Comparison of ENCODE assay signal across 16 cellular contexts in the genomic region with DNA sequence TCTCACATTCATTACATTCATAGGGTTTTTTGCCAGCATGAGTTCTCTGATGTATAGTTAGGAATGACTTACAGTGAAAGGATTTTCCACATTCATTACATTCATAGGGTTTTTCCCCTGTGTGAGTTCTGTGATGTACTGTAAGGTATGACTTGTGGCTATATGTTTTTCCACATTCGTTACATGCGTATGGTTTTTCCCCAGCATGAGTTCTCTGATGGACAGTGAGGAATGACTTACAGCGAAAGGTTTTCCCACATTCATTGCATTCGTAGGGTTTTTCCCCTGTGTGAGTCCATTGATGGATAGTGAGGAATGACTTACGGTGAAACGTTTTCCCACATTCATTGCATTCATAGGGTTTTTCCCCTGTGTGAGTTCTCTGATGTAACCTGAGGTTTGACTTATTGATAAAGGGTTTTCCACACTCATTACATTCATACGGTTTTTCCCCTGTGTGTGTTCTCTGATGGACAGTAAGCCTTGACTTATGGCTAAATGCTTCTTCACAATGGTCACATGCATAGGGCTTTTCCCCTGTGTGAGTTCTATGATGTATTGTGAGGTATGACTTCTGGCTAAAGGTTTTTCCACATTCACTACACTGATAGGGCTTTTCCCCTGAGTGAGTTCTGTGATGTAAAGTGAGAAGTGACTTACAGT. TPM values are rescaled to one million over a fixed set of nuclear protein-coding genes. Genes with fewer than 3 reads are reported as not detected.
DNase-seq lines count a peak whose midpoint lies in the region; ATAC-seq and TF ChIP-seq lines count a peak whose summit lies in the region.
"Had no signal": no experiment of that assay in that cellular context is flagged by ENCODE, and none has a peak within 500 bp of the region (broad histone marks: within the 10 kb centered on the region; RNA-seq: fewer than 3 reads in every experiment).

No MANE protein-coding gene starts in this region.

- WGBS in mammary epithelial cell (ENCODE audit: low coverage, missing lambda C conversion rate): 84% methylated on average over 7 of the region's 7 CpGs

- H3K27me3 ChIP-seq in HUES48 (ENCODE audit: control insufficient read depth, insufficient read depth, low read length): no peaks in the 10 kb centered on the region
- no peaks in the 10 kb centered on the region for H3K27me3 ChIP-seq in mammary epithelial cell (ENCODE audit: insufficient read depth, low read length)
- H3K27me3 ChIP-seq: adrenal gland, BLaER1, upper lobe of left lung had no signal

- no peak for ATAC-seq in stimulated activated naive B cell treated with anti-CD40 and anti-IgM and Interleukin-4, amounts not matched to agents 10 μg/mL and 1 μg/mL and 100 μg/mL, for 72 hours (replicated peaks)
- no peak for ATAC-seq in GM18517 (IDR thresholded peaks at IDR 0.05; ENCODE audit: unreplicated experiment)

- in situ Hi-C loops in mammary epithelial cell (cut with MboI; ENCODE audit: low sequenced_read_pairs in 2 of 2): no loop called here

- no peak overlapping the region for H3K4me3 Mint-ChIP-seq in stimulated activated naive B cell treated with anti-CD40 and anti-IgM and Interleukin-4, amounts not matched to agents 10 μg/mL and 1 μg/mL and 100 μg/mL, for 72 hours
- no peak overlapping the region for H3K4me3 Mint-ChIP-seq in nephron progenitor cell

- no peaks in the 10 kb centered on the region for H3K27me3 Mint-ChIP-seq in stimulated activated naive B cell treated with anti-CD40 and anti-IgM and Interleukin-4, amounts not matched to agents 10 μg/mL and 1 μg/mL and 100 μg/mL, for 72 hours
- no peaks in the 10 kb centered on the region for H3K27me3 Mint-ChIP-seq in nephron progenitor cell (ENCODE audit: low read depth, poor library complexity)

- CTCF ChIA-PET in mammary epithelial cell (lab: Charles Lee; ENCODE audit: low non-redundant PET): no interaction called here

- BruUV-seq in mammary epithelial cell (replicated peaks; lab: Mats Ljungman, UMichigan): no TSS peak

- dilution Hi-C loops in mammary epithelial cell (cut with HindIII; ENCODE audit: low sequenced_read_pairs): no loop called here

- H3K4me2 ChIP-seq in mammary epithelial cell (ENCODE audit: insufficient read depth, low read depth, low read length): no peak overlapping the region
- H3K4me2 ChIP-seq: BLaER1 had no signal

- intact Hi-C loops in mammary epithelial cell (cut with micrococcal nuclease): no loop called here

- H3K79me2 ChIP-seq in mammary epithelial cell (ENCODE audit: insufficient read depth, low read length): no peaks in the 10 kb centered on the region

- peaks cover 34 to 42% of the 10 kb centered on the region in 2 donors for H3K9me3 Mint-ChIP-seq in stimulated activated naive B cell treated with anti-CD40 and anti-IgM and Interleukin-4, amounts not matched to agents 10 μg/mL and 1 μg/mL and 100 μg/mL, for 72 hours
- peaks cover 99% of the 10 kb centered on the region for H3K9me3 Mint-ChIP-seq in nephron progenitor cell

- H3K27ac Mint-ChIP-seq in stimulated activated naive B cell treated with anti-CD40 and anti-IgM and Interleukin-4, amounts not matched to agents 10 μg/mL and 1 μg/mL and 100 μg/mL, for 72 hours: peak overlapping the region; percentile 47
- no peak overlapping the region for H3K27ac Mint-ChIP-seq in nephron progenitor cell

- no peaks in the 10 kb centered on the region for H4K20me1 ChIP-seq in mammary epithelial cell (ENCODE audit: insufficient read depth, low read length)
- H4K20me1 ChIP-seq: BLaER1 had no signal

- H3K27ac ChIP-seq in HUES48 (ENCODE audit: low read depth, low read length): no peak overlapping the region
- no peak overlapping the region for H3K27ac ChIP-seq in mammary epithelial cell (ENCODE audit: insufficient read depth, low read depth, low read length)
- H3K27ac ChIP-seq: adrenal gland, BLaER1, skin epidermis, upper lobe of left lung had no signal

- no peaks in the 10 kb centered on the region for H3K4me1 ChIP-seq in HUES48 (ENCODE audit: control insufficient read depth, insufficient read depth, low read length)
- no peaks in the 10 kb centered on the region for H3K4me1 ChIP-seq in mammary epithelial cell (ENCODE audit: insufficient read depth, low read length)
- H3K4me1 ChIP-seq: adrenal gland, BLaER1, upper lobe of left lung had no signal

- H3K4me3 ChIP-seq in HUES48 (ENCODE audit: low read depth, low read length) (0 out of 2 replicates have a peak overlapping the region, but pooled peaks have one; percentile 15), mammary epithelial cell (replicated peaks in 1 of 3; ENCODE audit: insufficient read depth in 1 of 3, low read depth in 2 of 3, low read length in 3 of 3) (no peak overlapping the region), fibroblast of the aortic adventitia (ENCODE audit: low read depth, low read length) (no peak overlapping the region)
- H3K4me3 ChIP-seq: BLaER1, skin epidermis, upper lobe of left lung had no signal

- peaks cover 74 to 86% of the 10 kb centered on the region in 2 donors for H3K36me3 Mint-ChIP-seq in stimulated activated naive B cell treated with anti-CD40 and anti-IgM and Interleukin-4, amounts not matched to agents 10 μg/mL and 1 μg/mL and 100 μg/mL, for 72 hours
- peaks cover 89% of the 10 kb centered on the region for H3K36me3 Mint-ChIP-seq in nephron progenitor cell (ENCODE audit: low read depth)

- no peaks in the 10 kb centered on the region for H3K4me1 Mint-ChIP-seq in stimulated activated naive B cell treated with anti-CD40 and anti-IgM and Interleukin-4, amounts not matched to agents 10 μg/mL and 1 μg/mL and 100 μg/mL, for 72 hours
- H3K4me1 Mint-ChIP-seq in nephron progenitor cell: no peaks in the 10 kb centered on the region

- H3K36me3 ChIP-seq in HUES48 (ENCODE audit: control insufficient read depth, insufficient read depth, low read length) (peaks cover 44% of the 10 kb centered on the region), mammary epithelial cell (ENCODE audit: insufficient read depth, low read length) (peaks cover 3% of the 10 kb centered on the region)
- H3K36me3 ChIP-seq: adrenal gland had no signal

- H3K9me3 ChIP-seq in HUES48 (ENCODE audit: control insufficient read depth, insufficient read depth, low read length) (peaks cover 85% of the 10 kb centered on the region), mammary epithelial cell (replicated peaks; ENCODE audit: insufficient read depth, low read length) (peaks cover 63% of the 10 kb centered on the region)

- TF ChIP-seq CTCF in mammary epithelial cell (conservative IDR thresholded peaks at IDR 0.05 in 1 of 2, IDR thresholded peaks at IDR 0.05 in 1 of 2; ENCODE audit: extremely low read depth in 1 of 2, insufficient read depth in 1 of 2, low read depth in 1 of 2, low read length in 2 of 2): no peak
- TF ChIP-seq CTCF in fibroblast of the aortic adventitia (IDR thresholded peaks at IDR 0.05; ENCODE audit: insufficient read depth, low read length): no peak
- no peak for TF ChIP-seq CTCF in nephron progenitor cell (IDR thresholded peaks at IDR 0.05)

- H3K9ac ChIP-seq in HUES48 (ENCODE audit: low read depth, low read length) (no peak overlapping the region), mammary epithelial cell (ENCODE audit: insufficient read depth, low read length) (no peak overlapping the region)
- H3K9ac ChIP-seq: BLaER1 had no signal

- peak; percentile 9 for DNase-seq in mammary epithelial cell
- DNase-seq in fibroblast of the aortic adventitia (ENCODE audit: low read depth): peak; percentile 30
- no peak for DNase-seq in stimulated activated naive B cell treated with anti-CD40 and anti-IgM and Interleukin-4, amounts not matched to agents 10 μg/mL and 1 μg/mL and 100 μg/mL, for 72 hours
- no peak for DNase-seq in nephron progenitor cell
- DNase-seq in activated CD8-positive, alpha-beta memory T cell treated with anti-CD3 and anti-CD28 coated beads, Interleukin-2, amount 50 U/mL, for 4 hours: no peak
- DNase-seq: adrenal gland, cortex of kidney, DMS153, kidney glomerular epithelial cell, NCI-H187 treated with DMSO at 0.1 percent for 48 hours, SIG-M5, upper lobe of left lung had no signal

- H2AFZ ChIP-seq in mammary epithelial cell (ENCODE audit: low read depth, low read length): no peak overlapping the region

RNA-seq across cellular contexts. Expression of gene ZNF717, which starts 47.4 kb away (rescaled TPM):
- 10 to 100 TPM; 18.2 to 24.3 TPM for total RNA-seq in mammary epithelial cell
- polyA plus RNA-seq in mammary epithelial cell: 5.0 TPM
- polyA minus RNA-seq in mammary epithelial cell: 13.6 TPM
- 14.1 and 20.4 TPM in 2 replicates for total RNA-seq in fibroblast of the aortic adventitia (ENCODE audit: low replicate concordance)

Comparison
In these comparisons a context has a peak if more than half of its experiments do, and no peak if none do; other contexts are left out.
1. DNase-seq: peak in mammary epithelial cell (single experiment) and fibroblast of the aortic adventitia (single experiment); none in stimulated activated naive B cell treated with anti-CD40 and anti-IgM and Interleukin-4, amounts not matched to agents 10 μg/mL and 1 μg/mL and 100 μg/mL, for 72 hours (single experiment), nephron progenitor cell (single experiment) and activated CD8-positive, alpha-beta memory T cell treated with anti-CD3 and anti-CD28 coated beads, Interleukin-2, amount 50 U/mL, for 4 hours (single experiment).